22 cellular contexts compared by ENCODE assay signal in the genomic region with DNA sequence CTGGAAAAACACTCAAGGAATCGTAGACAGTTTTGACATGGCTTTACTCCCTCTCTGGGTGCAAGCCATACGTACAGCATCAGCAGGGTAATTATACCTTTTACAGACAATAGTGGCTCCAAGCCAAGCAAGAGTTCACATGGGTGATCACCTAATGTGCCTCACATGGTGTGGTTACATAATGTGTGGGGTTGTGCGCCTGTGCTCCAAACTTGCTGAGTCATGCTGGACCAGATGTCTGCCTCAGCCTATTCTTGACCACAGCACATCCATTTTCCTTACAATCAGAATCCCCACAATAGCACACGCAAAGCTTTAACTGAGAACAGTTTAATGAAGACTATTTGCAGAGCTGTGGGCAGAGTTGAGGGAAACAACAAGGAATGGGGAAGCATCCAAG.
A peak's percentile ranks its signal among the peaks of the same experiment; 100 is the strongest.
DNase-seq lines count a peak whose midpoint lies in the region; FAIRE-seq and TF ChIP-seq lines count a peak whose summit lies in the region.
"Had no signal": no experiment of that assay in that cellular context is flagged by ENCODE, and none has a peak within 500 bp of the region (broad histone marks: within the 10 kb centered on the region; RNA-seq: fewer than 3 reads in every experiment).

No MANE protein-coding gene starts in this region.

- FAIRE-seq in GM12891 (lab: Jason Lieb, UNC): peak; percentile 48
- FAIRE-seq: kidney had no signal

- no peak for TF ChIP-seq POLR2A in GM12891 (IDR thresholded peaks at IDR 0.05; ENCODE audit: low read depth, low read length)

- TF ChIP-seq CTCF in fibroblast of the aortic adventitia (IDR thresholded peaks at IDR 0.05; ENCODE audit: insufficient read depth, low read length): no peak
- no peak for TF ChIP-seq CTCF in coronary artery (IDR thresholded peaks at IDR 0.05)

- no peak overlapping the region for H3K27ac ChIP-seq in coronary artery
- H3K27ac ChIP-seq: ascending aorta, testis, VCaP had no signal

- DNase-seq in GM12891 (ENCODE audit: insufficient read length, low spot score) (no peak), LHCN-M2 (ENCODE audit: low read depth) (peak; percentile 29), astrocyte of the hippocampus (ENCODE audit: low read depth, low spot score) (peak; percentile 13), fibroblast of the aortic adventitia (ENCODE audit: low read depth) (peak; percentile 46), coronary artery (ENCODE audit: low spot score) (no peak)
- DNase-seq in stimulated activated CD4-positive, alpha-beta T cell treated with anti-CD3 and anti-CD28 coated beads, Interleukin-2, amount 100 ng/mL, for 48 hours: no peak
- no peak for DNase-seq in activated T-cell treated with anti-CD3 and anti-CD28 coated beads, Interleukin-2, amount 50 U/mL, for 1 hour
- DNase-seq in effector CD4-positive, alpha-beta T cell: no peak
- DNase-seq: activated CD4-positive, alpha-beta T cell treated with anti-CD3 and anti-CD28 coated beads, Interleukin-2, amount 50 U/mL, for 4 hours; activated naive CD4-positive, alpha-beta T cell treated with anti-CD3 and anti-CD28 coated beads, Interleukin-2, amount 10 ng/mL, durations not matched to agents 7 days and 5 days; activated T-cell treated with anti-CD3 and anti-CD28 coated beads for 4 hours; Calu3; cortex of kidney; kidney; NCI-H1930; NCI-H510A; nephron progenitor cell; SHP77; testis had no signal

- H3K4me3 ChIP-seq in fibroblast of the aortic adventitia (ENCODE audit: low read depth, low read length) (no peak overlapping the region), coronary artery (no peak overlapping the region)
- H3K4me3 ChIP-seq: ascending aorta, GM23338, testis had no signal

TF ChIP-seq in GM12891, 5 proteins besides CTCF, POLR2A, EP300 and RAD21:
- TF ChIP-seq SPI1 (IDR thresholded peaks at IDR 0.05; ENCODE audit: low read depth, low read length): no peak
- TF ChIP-seq TAF1 (IDR thresholded peaks at IDR 0.05; ENCODE audit: low read depth, low read length): no peak
- no peak for TF ChIP-seq POLR2AphosphoS5 (IDR thresholded peaks at IDR 0.05; ENCODE audit: low read depth, low read length)
- no peak for TF ChIP-seq POU2F2 (IDR thresholded peaks at IDR 0.05; ENCODE audit: low read depth, low read length)
- TF ChIP-seq PAX5 (IDR thresholded peaks at IDR 0.05; ENCODE audit: insufficient read depth, low read length, severe bottlenecking): no peak
TF ChIP-seq in GM12891: peak in this region for 0.

Comparison
In these comparisons a context has a peak if more than half of its experiments do, and no peak if none do; other contexts are left out.
1. DNase-seq: peak in LHCN-M2 (single experiment), astrocyte of the hippocampus (single experiment) and fibroblast of the aortic adventitia (single experiment); none in GM12891 (single experiment), stimulated activated CD4-positive, alpha-beta T cell treated with anti-CD3 and anti-CD28 coated beads, Interleukin-2, amount 100 ng/mL, for 48 hours (0 of 2), activated T-cell treated with anti-CD3 and anti-CD28 coated beads, Interleukin-2, amount 50 U/mL, for 1 hour (single experiment), coronary artery (single experiment) and effector CD4-positive, alpha-beta T cell (single experiment).